Comparison of ENCODE assay signal across 19 cellular contexts in genomic region chr14:72845196-72845595, GRCh38. TPM values are rescaled to one million over a fixed set of nuclear protein-coding genes. Genes with fewer than 3 reads are reported as not detected.
DNase-seq lines count a peak whose midpoint lies in the region; ATAC-seq, FAIRE-seq and TF ChIP-seq lines count a peak whose summit lies in the region.
"Had no signal": no experiment of that assay in that cellular context is flagged by ENCODE, and none has a peak within 500 bp of the region (broad histone marks: within the 10 kb centered on the region; RNA-seq: fewer than 3 reads in every experiment).

No MANE protein-coding gene starts in this region.

- no TSS peak for BruUV-seq in MCF 10A (replicated peaks; lab: Mats Ljungman, UMichigan)

- H3K79me2 ChIP-seq in trophoblast cell (ENCODE audit: control insufficient read depth, insufficient read depth, low read length, poor library complexity): no peaks in the 10 kb centered on the region

- no peak overlapping the region for H3K4me3 Mint-ChIP-seq in MCF 10A (ENCODE audit: unreplicated experiment)
- H3K4me3 Mint-ChIP-seq: B cell; CD8-positive, alpha-beta T cell; IgD-negative memory B cell had no signal

- no peaks in the 10 kb centered on the region for H3K36me3 Mint-ChIP-seq in MCF 10A (ENCODE audit: insufficient read depth, unreplicated experiment)
- H3K36me3 Mint-ChIP-seq: CD8-positive, alpha-beta T cell had no signal

- ATAC-seq in left lobe of liver (peak; percentile 67), foreskin keratinocyte (no peak), GM18861 (IDR thresholded peaks at IDR 0.05; ENCODE audit: unreplicated experiment) (no peak)
- ATAC-seq: CD8-positive, alpha-beta T cell had no signal

- no peak overlapping the region for H3K4ac ChIP-seq in trophoblast cell (ENCODE audit: low read depth, low read length)

- no peak overlapping the region for H3K27ac Mint-ChIP-seq in MCF 10A (ENCODE audit: low read depth, unreplicated experiment)
- H3K27ac Mint-ChIP-seq: B cell; CD8-positive, alpha-beta T cell; IgD-negative memory B cell had no signal

- H2BK120ac ChIP-seq in trophoblast cell (ENCODE audit: insufficient read depth, low read length, poor library complexity): no peak overlapping the region

- H3K9ac ChIP-seq in trophoblast cell (ENCODE audit: low read length): peak overlapping the region; percentile 12
- H3K9ac ChIP-seq: BLaER1 treated with 17β-estradiol and CSF1 and Interleukin-3, amounts not matched to agents 10 nM and 100 nM; GM23248 had no signal

- H3K27me3 ChIP-seq in AG04450 (ENCODE audit: control insufficient read depth, insufficient read depth, low read length) (no peaks in the 10 kb centered on the region), trophoblast cell (ENCODE audit: insufficient read depth, low read length) (no peaks in the 10 kb centered on the region), foreskin keratinocyte (no peaks in the 10 kb centered on the region)
- H3K27me3 ChIP-seq: BLaER1 treated with 17β-estradiol and CSF1 and Interleukin-3, amounts not matched to agents 10 nM and 100 nM had no signal

- no peak overlapping the region for H3K4me3 ChIP-seq in AG04450 (ENCODE audit: low read depth, low read length)
- no peak overlapping the region for H3K4me3 ChIP-seq in trophoblast cell (ENCODE audit: low read depth, low read length)
- H3K4me3 ChIP-seq: BLaER1 treated with 17β-estradiol and CSF1 and Interleukin-3, amounts not matched to agents 10 nM and 100 nM; GM23248; HAP-1 had no signal

- H2BK12ac ChIP-seq in trophoblast cell (ENCODE audit: low read length): no peak overlapping the region

- no peak overlapping the region for H3K18ac ChIP-seq in trophoblast cell (ENCODE audit: low read length)

- H3K9me3 Mint-ChIP-seq in MCF 10A (ENCODE audit: unreplicated experiment): no peaks in the 10 kb centered on the region
- H3K9me3 Mint-ChIP-seq: CD8-positive, alpha-beta T cell; IgD-negative memory B cell had no signal

- H3K9me3 ChIP-seq in AG04450 (ENCODE audit: control insufficient read depth, insufficient read depth, low read length) (no peaks in the 10 kb centered on the region), trophoblast cell (ENCODE audit: insufficient read depth, low read depth, low read length) (no peaks in the 10 kb centered on the region)
- H3K9me3 ChIP-seq: BLaER1 treated with 17β-estradiol and CSF1 and Interleukin-3, amounts not matched to agents 10 nM and 100 nM; HAP-1 had no signal

- CTCF ChIA-PET in AG04450 (lab: Charles Lee): no interaction called here
- CTCF ChIA-PET in MCF 10A (lab: Yijun Ruan, JAX): interaction anchor here (0.7 kb wide), 2 partner anchors 10 to 1094 kb away, joined by 3 read pairs; no protein-coding TSS in a partner anchor

- POLR2A ChIA-PET in AG04450 (lab: Yijun Ruan, JAX): no interaction called here
- POLR2A ChIA-PET in MCF 10A (lab: Yijun Ruan, JAX): no interaction called here

- peak; percentile 71 for FAIRE-seq in urothelium cell line (lab: Jason Lieb, UNC)
- FAIRE-seq: GM19239 had no signal

- H3K23ac ChIP-seq in trophoblast cell (ENCODE audit: low read length): no peak overlapping the region

- H3K4me2 ChIP-seq in trophoblast cell (ENCODE audit: low read length): no peak overlapping the region
- H3K4me2 ChIP-seq: BLaER1 treated with 17β-estradiol and CSF1 and Interleukin-3, amounts not matched to agents 10 nM and 100 nM had no signal

- H2BK5ac ChIP-seq in trophoblast cell (ENCODE audit: low read depth, low read length, poor library complexity): no peak overlapping the region

- no peak overlapping the region for H3K14ac ChIP-seq in trophoblast cell (ENCODE audit: low read length)

- no peak overlapping the region for H4K91ac ChIP-seq in trophoblast cell (ENCODE audit: low read depth, low read length)

- H3K79me1 ChIP-seq in trophoblast cell (ENCODE audit: low read length): peaks cover 1% of the 10 kb centered on the region

- H3K36me3 ChIP-seq in trophoblast cell (ENCODE audit: control insufficient read depth in 1 of 2, insufficient read depth in 2 of 2, low read length in 2 of 2): no peaks in the 10 kb centered on the region
- H3K36me3 ChIP-seq: BLaER1 treated with 17β-estradiol and CSF1 and Interleukin-3, amounts not matched to agents 10 nM and 100 nM; HAP-1 had no signal

- H4K12ac ChIP-seq in trophoblast cell (ENCODE audit: low read depth, low read length): no peak overlapping the region

- DNase-seq in AG04450 (ENCODE audit: low read depth, low spot score) (no peak), left lobe of liver (ENCODE audit: low spot score) (peak; percentile 71), trophoblast cell (no peak), urothelium cell line (ENCODE audit: low spot score) (no peak), MCF 10A (ENCODE audit: unreplicated experiment) (no peak), foreskin keratinocyte (no peak)
- DNase-seq: 8988T; Calu3; CD8-positive, alpha-beta T cell; DMS79 treated with DMSO at 0.1 percent for 48 hours; GF-D8 had no signal

- no peak overlapping the region for H4K8ac ChIP-seq in trophoblast cell (ENCODE audit: low read depth, low read length)

- H3K27ac ChIP-seq in AG04450 (ENCODE audit: low read depth, low read length): peak overlapping the region; percentile 11
- H3K27ac ChIP-seq in trophoblast cell (ENCODE audit: low read depth, low read length): no peak overlapping the region
- H3K27ac ChIP-seq in foreskin keratinocyte: no peak overlapping the region
- H3K27ac ChIP-seq: BLaER1 treated with 17β-estradiol and CSF1 and Interleukin-3, amounts not matched to agents 10 nM and 100 nM; GM23248; HL-60 had no signal

- TF ChIP-seq CTCF in AG04450 (IDR thresholded peaks at IDR 0.05; ENCODE audit: low read depth, low read length) (no peak), MCF 10A (IDR thresholded peaks at IDR 0.05; ENCODE audit: unreplicated experiment) (no peak), foreskin keratinocyte (conservative IDR thresholded peaks at IDR 0.05) (no peak)

- no peaks in the 10 kb centered on the region for H3K27me3 Mint-ChIP-seq in MCF 10A (ENCODE audit: insufficient read depth, unreplicated experiment)
- H3K27me3 Mint-ChIP-seq: B cell, IgD-negative memory B cell had no signal

- H3K4me1 ChIP-seq in trophoblast cell (ENCODE audit: control insufficient read depth in 1 of 2, insufficient read depth in 2 of 2, low read length in 2 of 2) (peaks cover 0 to 3% of the 10 kb centered on the region in 2 experiments), foreskin keratinocyte (no peaks in the 10 kb centered on the region)
- H3K4me1 ChIP-seq: BLaER1 treated with 17β-estradiol and CSF1 and Interleukin-3, amounts not matched to agents 10 nM and 100 nM; HAP-1 had no signal

- no CpG with 5 or more reads among the region's 4 CpGs for WGBS in trophoblast cell (ENCODE audit: extremely low coverage, insufficient coverage, insufficient read length)

- intact Hi-C loops in MCF 10A (cut with micrococcal nuclease): no loop called here

- no peaks in the 10 kb centered on the region for H3K4me1 Mint-ChIP-seq in MCF 10A (ENCODE audit: insufficient read depth, unreplicated experiment)

- H2AFZ ChIP-seq in trophoblast cell (ENCODE audit: insufficient read depth, low read length, poor library complexity): no peak overlapping the region
- H2AFZ ChIP-seq: GM23248 had no signal

- no peak overlapping the region for H2AK5ac ChIP-seq in trophoblast cell (ENCODE audit: low read length)

RNA-seq across cellular contexts. Expression of gene DPF3, which starts 48.7 kb away (rescaled TPM):
- polyA plus RNA-seq in AG04450 (2011; rRNA removed): 15.8 and 18.1 TPM in 2 replicates
- polyA minus RNA-seq in AG04450 (2011; rRNA and poly(A)+ RNA removed): 61.3 and 67.1 TPM in 2 replicates
- total RNA-seq in left lobe of liver: 5.2 TPM
- 4.3 and 4.7 TPM in 2 replicates for polyA plus RNA-seq in trophoblast cell (2013)
- 1.9 and 2.1 TPM in 2 replicates for total RNA-seq in MCF 10A (2022)
- total RNA-seq in foreskin keratinocyte: 0.18 and 0.95 TPM in 2 replicates
- polyA plus RNA-seq in foreskin keratinocyte: 0.10 and 0.26 TPM in 2 replicates
